Comparison of ENCODE assay signal across 19 cellular contexts in genomic region chr7:5431485-5432118, GRCh38. TPM values are rescaled to one million over a fixed set of nuclear protein-coding genes. Genes with fewer than 3 reads are reported as not detected.
DNase-seq lines count a peak whose midpoint lies in the region; FAIRE-seq and TF ChIP-seq lines count a peak whose summit lies in the region.
"Had no signal": no experiment of that assay in that cellular context is flagged by ENCODE, and none has a peak within 500 bp of the region (broad histone marks: within the 10 kb centered on the region; RNA-seq: fewer than 3 reads in every experiment).

No MANE protein-coding gene starts in this region.

- H3K79me2 ChIP-seq in hepatocyte = peaks cover 94% of the 10 kb centered on the region

- no peak overlapping the region for H3K9ac ChIP-seq in SK-N-MC (ENCODE audit: insufficient read length)

- peaks cover 17% of the 10 kb centered on the region for H3K4me1 Mint-ChIP-seq in progenitor cell of endocrine pancreas (ENCODE audit: low read depth)

- H3K27ac ChIP-seq in SK-N-MC = 0 out of 2 replicates have a peak overlapping the region, but pooled peaks have one; percentile 31
- peak overlapping the region; percentile 60 for H3K27ac ChIP-seq in hepatocyte
- H3K27ac ChIP-seq: adrenal gland had no signal

- no peak overlapping the region for H2AFZ ChIP-seq in hepatocyte

- no peak for TF ChIP-seq CTCF in hepatocyte (IDR thresholded peaks at IDR 0.05; ENCODE audit: poor library complexity)
- TF ChIP-seq CTCF in progenitor cell of endocrine pancreas (IDR thresholded peaks at IDR 0.05; ENCODE audit: unreplicated experiment) = no peak

- H3K9me3 ChIP-seq in SK-N-MC (ENCODE audit: low read depth, low read length) = no peaks in the 10 kb centered on the region
- H3K9me3 ChIP-seq in hepatocyte (ENCODE audit: low read depth) = no peaks in the 10 kb centered on the region
- H3K9me3 ChIP-seq: adrenal gland, tibial artery had no signal

- H3K36me3 Mint-ChIP-seq in progenitor cell of endocrine pancreas (ENCODE audit: insufficient read depth) = peaks cover 22% of the 10 kb centered on the region

- FAIRE-seq in HTR-8/SVneo (lab: Jason Lieb, UNC) = peak; percentile 91

- H3K9me3 Mint-ChIP-seq in progenitor cell of endocrine pancreas (ENCODE audit: low read depth) = peaks cover 3% of the 10 kb centered on the region
- H3K9me3 Mint-ChIP-seq: activated CD4-positive, alpha-beta T cell treated with anti-CD3 and anti-CD28 coated beads, Interleukin-2, amount 10 ng/mL, durations not matched to agents 24 days and 14 days; activated T-cell treated with anti-CD3 and anti-CD28 coated beads, Interleukin-2, amount 50 U/mL, for 72 hours had no signal

- H3K36me3 ChIP-seq in SK-N-MC (ENCODE audit: insufficient read depth, low read length) (no peaks in the 10 kb centered on the region), hepatocyte (replicated peaks; ENCODE audit: insufficient read depth, low read depth) (no peaks in the 10 kb centered on the region)
- H3K36me3 ChIP-seq: adrenal gland had no signal

- H3K27me3 ChIP-seq in hepatocyte = no peaks in the 10 kb centered on the region
- H3K27me3 ChIP-seq: adrenal gland, dorsolateral prefrontal cortex, tibial artery had no signal

- H3K4me3 ChIP-seq in SK-N-MC (no peak overlapping the region), hepatocyte (no peak overlapping the region)
- H3K4me3 ChIP-seq: adrenal gland, dorsolateral prefrontal cortex, tibial artery had no signal

- H3K4me3 Mint-ChIP-seq in progenitor cell of endocrine pancreas (ENCODE audit: low read depth) = peak overlapping the region; percentile 49
- H3K4me3 Mint-ChIP-seq: activated CD4-positive, alpha-beta T cell treated with anti-CD3 and anti-CD28 coated beads, Interleukin-2, amount 10 ng/mL, durations not matched to agents 24 days and 14 days; activated T-cell treated with anti-CD3 and anti-CD28 coated beads, Interleukin-2, amount 50 U/mL, for 72 hours; CD14-positive monocyte; T-helper 2 cell treated with Interferon-gamma antibody and Interleukin-4, amounts not matched to agents 5 μg/mL and 100 μg/mL, for 36 hours had no signal

- H3K9me2 ChIP-seq in hepatocyte (replicated peaks; ENCODE audit: insufficient read depth) = no peaks in the 10 kb centered on the region

- 67% methylated on average over 9 of the region's 9 CpGs for WGBS in hepatocyte (ENCODE audit: low lambda C conversion rate, missing lambda C conversion rate)

- H3K4me1 ChIP-seq in hepatocyte (ENCODE audit: insufficient read depth) = peaks cover 8% of the 10 kb centered on the region

- DNase-seq in HTR-8/SVneo (ENCODE audit: insufficient read length, low spot score) (no peak), SK-N-MC (ENCODE audit: low read depth, low spot score) (no peak), hepatocyte (ENCODE audit: low spot score) (no peak), progenitor cell of endocrine pancreas (ENCODE audit: low spot score, unreplicated experiment) (no peak), islet precursor cell (no peak), NCI-H187 treated with DMSO at 0.1 percent for 48 hours (lab: John Stamatoyannopoulos, UW) (no peak), H4 (ENCODE audit: low spot score) (no peak)
- DNase-seq: activated CD4-positive, alpha-beta T cell treated with anti-CD3 and anti-CD28 coated beads, Interleukin-2, amount 10 ng/mL, durations not matched to agents 24 days and 14 days; activated naive CD4-positive, alpha-beta T cell treated with Interleukin-2 at 50 U/mL for 16 hours; activated T-cell treated with anti-CD3 and anti-CD28 coated beads, Interleukin-2, amount 50 U/mL, for 72 hours; adrenal gland; DMS 273 treated with DMSO at 0.1 percent for 48 hours; dorsolateral prefrontal cortex; NCI-H2171 treated with DMSO at 0.1 percent for 48 hours; right cardiac atrium; stimulated activated naive CD8-positive, alpha-beta T cell treated with anti-CD3 and anti-CD28 coated beads, Interleukin-15, Interleukin-2, amounts not matched to agents 100 U/mL and 50 U/mL, for 24 hours; tibial artery had no signal

- no peaks in the 10 kb centered on the region for H4K20me1 ChIP-seq in hepatocyte (ENCODE audit: insufficient read depth, poor library complexity, severe bottlenecking)

- peak overlapping the region; percentile 93 for H3K27ac Mint-ChIP-seq in progenitor cell of endocrine pancreas
- H3K27ac Mint-ChIP-seq: activated CD4-positive, alpha-beta T cell treated with anti-CD3 and anti-CD28 coated beads, Interleukin-2, amount 10 ng/mL, durations not matched to agents 24 days and 14 days; activated T-cell treated with anti-CD3 and anti-CD28 coated beads, Interleukin-2, amount 50 U/mL, for 72 hours; CD14-positive monocyte; T-helper 2 cell treated with Interferon-gamma antibody and Interleukin-4, amounts not matched to agents 5 μg/mL and 100 μg/mL, for 36 hours had no signal

- H3K4me2 ChIP-seq in hepatocyte = no peak overlapping the region

- no peaks in the 10 kb centered on the region for H3K27me3 Mint-ChIP-seq in progenitor cell of endocrine pancreas

RNA-seq across cellular contexts. Expression of gene TNRC18, which starts 8.0 kb away (rescaled TPM):
- total RNA-seq in hepatocyte = 28.2 and 52.8 TPM in 2 replicates
- polyA plus RNA-seq in hepatocyte = 15.2 and 18.1 TPM in 2 replicates
- 190 and 197 TPM in 2 replicates for total RNA-seq in progenitor cell of endocrine pancreas
- 16.3 and 33.1 TPM in 2 replicates for total RNA-seq in H4 (2014; rRNA removed; shearing (Covaris generic))
